20 cellular contexts compared by ENCODE assay signal in genomic region chr17:81424613-81425017, GRCh38. TPM values are rescaled to one million over a fixed set of nuclear protein-coding genes. Genes with fewer than 3 reads are reported as not detected.
DNase-seq lines count a peak whose midpoint lies in the region; ATAC-seq, FAIRE-seq and TF ChIP-seq lines count a peak whose summit lies in the region.
"Had no signal": no experiment of that assay in that cellular context is flagged by ENCODE, and none has a peak within 500 bp of the region (broad histone marks: within the 10 kb centered on the region; RNA-seq: fewer than 3 reads in every experiment).

No MANE protein-coding gene starts in this region.

- ATAC-seq in HepG2 = no peak
- ATAC-seq in right lobe of liver = no peak
- ATAC-seq: PC-3 had no signal

- DNase-seq in HepG2 (ENCODE audit: low spot score) (no peak), right lobe of liver (no peak), SK-N-MC (ENCODE audit: low read depth, low spot score) (no peak), glomerular visceral epithelial cell (ENCODE audit: extremely low spot score) (peak; percentile 25), suprapubic skin (ENCODE audit: low spot score in 2 of 2) (no peak), activated gamma-delta T cell (lab: John Stamatoyannopoulos, UW) (no peak), Karpas-422 (no peak)
- DNase-seq: CD4-positive, alpha-beta T cell; DMS153; GDM1; HCEC 1CT; Kasumi-1; MM.1S; NCI-H1092; NCI-H1436 treated with DMSO at 0.1 percent for 48 hours; NCI-H2029; NCI-H345; NCI-H524 treated with DMSO at 0.1 percent for 48 hours; PC-3; SJCRH30 had no signal

- no peaks in the 10 kb centered on the region for H3K9me2 ChIP-seq in Karpas-422 (replicated peaks; ENCODE audit: insufficient read depth, low read length)

- CTCF ChIA-PET in HepG2 (lab: Yijun Ruan, JAX; ENCODE audit: low intra/inter-chr PET ratio, low total read pairs) = no interaction called here

- intact Hi-C loops in HepG2 (cut with micrococcal nuclease; ENCODE audit: unreplicated experiment) = no loop called here
- intact Hi-C loops in right lobe of liver (cut with DNase I) = no loop called here

- H3K9me3 ChIP-seq in HepG2 (ENCODE audit: low read length) = peaks cover 18% of the 10 kb centered on the region
- no peaks in the 10 kb centered on the region for H3K9me3 ChIP-seq in right lobe of liver
- H3K9me3 ChIP-seq in SK-N-MC (ENCODE audit: low read depth, low read length) = no peaks in the 10 kb centered on the region
- no peaks in the 10 kb centered on the region for H3K9me3 ChIP-seq in suprapubic skin
- peaks cover 9% of the 10 kb centered on the region; the same call in 1 of the 2 replicates for H3K9me3 ChIP-seq in Karpas-422 (ENCODE audit: low read length)
- H3K9me3 ChIP-seq: SJCRH30 had no signal

- no peaks in the 10 kb centered on the region for H4K20me1 ChIP-seq in HepG2 (ENCODE audit: insufficient read depth, low read length)
- H4K20me1 ChIP-seq in Karpas-422 (ENCODE audit: insufficient read depth, low read depth, low read length) = no peaks in the 10 kb centered on the region

- in situ Hi-C loops in HepG2 (cut with HindIII; ENCODE audit: extremely low pct_ligation_motif_present, low pct_unique_long_range_greater_than_20kb) = no loop called here

- TF ChIP-seq EP300 in HepG2 (IDR thresholded peaks at IDR 0.05; ENCODE audit: low read depth in 2 of 2, low read length in 2 of 2) (no peak), HepG2 (CRISPR knock-in tag; IDR thresholded peaks at IDR 0.05; ENCODE audit: borderline replicate concordance) (no peak), suprapubic skin (IDR thresholded peaks at IDR 0.05) (no peak)

- no peak for TF ChIP-seq CTCF in HepG2 (CRISPR knock-in tag; IDR thresholded peaks at IDR 0.05)
- no peak for TF ChIP-seq CTCF in right lobe of liver (IDR thresholded peaks at IDR 0.05)
- no peak for TF ChIP-seq CTCF in suprapubic skin (IDR thresholded peaks at IDR 0.05)

- no peak for TF ChIP-seq RAD21 in HepG2 (CRISPR knock-in tag; IDR thresholded peaks at IDR 0.05)

- H3K4me3 ChIP-seq in HepG2 (replicated peaks in 1 of 3; ENCODE audit: insufficient read depth in 1 of 3, low read depth in 2 of 3, low read length in 3 of 3) (no peak overlapping the region), right lobe of liver (no peak overlapping the region), SK-N-MC (no peak overlapping the region), suprapubic skin (no peak overlapping the region), Karpas-422 (ENCODE audit: low read length) (no peak overlapping the region)
- H3K4me3 ChIP-seq: SJCRH30 had no signal

- peaks cover 29% of the 10 kb centered on the region for H3K4me1 ChIP-seq in HepG2 (ENCODE audit: insufficient read depth, low read length)
- peaks cover 0 to 24% (median 15%) of the 10 kb centered on the region in 4 donors for H3K4me1 ChIP-seq in right lobe of liver
- peaks cover 71% of the 10 kb centered on the region for H3K4me1 ChIP-seq in suprapubic skin
- H3K4me1 ChIP-seq in Karpas-422 (ENCODE audit: low read length) = no peaks in the 10 kb centered on the region

- FAIRE-seq in HepG2 (lab: Jason Lieb, UNC) = no peak

- no peak overlapping the region for H3K9ac ChIP-seq in HepG2 (ENCODE audit: insufficient read depth, low read depth, low read length)
- no peak overlapping the region for H3K9ac ChIP-seq in SK-N-MC (ENCODE audit: insufficient read length)
- H3K9ac ChIP-seq in Karpas-422 (ENCODE audit: low read length) = no peak overlapping the region

- H2AFZ ChIP-seq in HepG2 (ENCODE audit: low read length) = no peak overlapping the region
- H2AFZ ChIP-seq in Karpas-422 (ENCODE audit: low read length) = no peak overlapping the region

- H3K79me2 ChIP-seq in HepG2 (ENCODE audit: insufficient read depth, low read length) = no peaks in the 10 kb centered on the region
- H3K79me2 ChIP-seq in Karpas-422 (ENCODE audit: low read length) = no peaks in the 10 kb centered on the region

- POLR2A ChIA-PET in HepG2 (lab: Yijun Ruan, JAX) = no interaction called here

- no peaks in the 10 kb centered on the region for H3K36me3 ChIP-seq in HepG2 (replicated peaks in 1 of 2; ENCODE audit: control insufficient read depth in 1 of 2, insufficient read depth in 2 of 2, low read length in 2 of 2)
- no peaks in the 10 kb centered on the region for H3K36me3 ChIP-seq in right lobe of liver
- peaks cover 6% of the 10 kb centered on the region; the same call in 1 of the 2 replicates for H3K36me3 ChIP-seq in SK-N-MC (ENCODE audit: insufficient read depth, low read length)
- H3K36me3 ChIP-seq in suprapubic skin = no peaks in the 10 kb centered on the region
- no peaks in the 10 kb centered on the region for H3K36me3 ChIP-seq in Karpas-422 (ENCODE audit: insufficient read depth, low read length)
- H3K36me3 ChIP-seq: SJCRH30 had no signal

- no TSS peak for BruUV-seq in HepG2 (replicated peaks; lab: Mats Ljungman, UMichigan)

- H3K27ac ChIP-seq in HepG2 (ENCODE audit: extremely low read length, insufficient read depth, low read length) (no peak overlapping the region), right lobe of liver (no peak overlapping the region), SK-N-MC (peak overlapping the region; percentile 42; the same call in 1 of the 2 replicates), suprapubic skin (no peak overlapping the region), Karpas-422 (ENCODE audit: low read length) (no peak overlapping the region)
- H3K27ac ChIP-seq: SJCRH30 had no signal

- no peaks in the 10 kb centered on the region for H3K27me3 ChIP-seq in HepG2 (ENCODE audit: control insufficient read depth in 1 of 2, insufficient read depth in 2 of 2, low read length in 2 of 2)
- H3K27me3 ChIP-seq in right lobe of liver = no peaks in the 10 kb centered on the region
- no peaks in the 10 kb centered on the region for H3K27me3 ChIP-seq in suprapubic skin
- no peaks in the 10 kb centered on the region for H3K27me3 ChIP-seq in Karpas-422 (ENCODE audit: low read length)
- H3K27me3 ChIP-seq: SJCRH30 had no signal

- H3K4me2 ChIP-seq in HepG2 (ENCODE audit: low read depth, low read length) = no peak overlapping the region
- no peak overlapping the region for H3K4me2 ChIP-seq in Karpas-422 (ENCODE audit: low read depth, low read length, poor library complexity, severe bottlenecking)

- TF ChIP-seq POLR2A in HepG2 (IDR thresholded peaks at IDR 0.05; ENCODE audit: insufficient read depth in 1 of 2, low read depth in 2 of 2, low read length in 2 of 2) (no peak), right lobe of liver (IDR thresholded peaks at IDR 0.05) (no peak), suprapubic skin (IDR thresholded peaks at IDR 0.05) (no peak)

TF ChIP-seq in HepG2, 621 proteins besides CTCF, POLR2A, EP300 and RAD21 (continues in another document):
- TF ChIP-seq FOXP1 (IDR thresholded peaks at IDR 0.05) = 0 out of 2 replicates have a peak, but pooled peaks have one; percentile 25
- no peak for TF ChIP-seq FOXP1 (CRISPR knock-in tag; IDR thresholded peaks at IDR 0.05)
- TF ChIP-seq SSRP1 (CRISPR knock-in tag; IDR thresholded peaks at IDR 0.05) = no peak
- no peak for TF ChIP-seq EED (CRISPR knock-in tag; IDR thresholded peaks at IDR 0.05)
- TF ChIP-seq IRF1 (CRISPR knock-in tag; IDR thresholded peaks at IDR 0.05; ENCODE audit: low read depth) = no peak
- TF ChIP-seq ZKSCAN5 (CRISPR knock-in tag; IDR thresholded peaks at IDR 0.05) = no peak
- TF ChIP-seq MAZ (IDR thresholded peaks at IDR 0.05; ENCODE audit: borderline replicate concordance, low read depth, low read length) = no peak
- no peak for TF ChIP-seq MAZ (CRISPR knock-in tag; IDR thresholded peaks at IDR 0.05; ENCODE audit: low read depth)
- no peak for TF ChIP-seq TCF7 (IDR thresholded peaks at IDR 0.05; ENCODE audit: low read depth)
- TF ChIP-seq MTF2 (CRISPR knock-in tag; IDR thresholded peaks at IDR 0.05; ENCODE audit: borderline replicate concordance) = no peak
- TF ChIP-seq KDM5B (CRISPR knock-in tag; IDR thresholded peaks at IDR 0.05; ENCODE audit: borderline replicate concordance) = no peak

RNA-seq across cellular contexts. Expression of gene BAHCC1, which starts 29.4 kb away (rescaled TPM):
- 0.94 and 1.7 TPM in 2 replicates for total RNA-seq in HepG2 (2016; rRNA removed; fragmentation: Illumina TruSeq; extraction: Trizol)
- total RNA-seq in HepG2 (2016; cell fraction: cytosol; rRNA removed; fragmentation: Illumina TruSeq; extraction: Trizol; ENCODE audit: low read depth) = 1.4 and 1.8 TPM in 2 replicates
- total RNA-seq in HepG2 (2016; cell fraction: insoluble cytoplasmic fraction; rRNA removed; fragmentation: Illumina TruSeq; extraction: Trizol) = 1.2 and 1.8 TPM in 2 replicates
- total RNA-seq in HepG2 (2016; cell fraction: membrane; rRNA removed; fragmentation: Illumina TruSeq; extraction: Trizol) = 1.2 and 1.9 TPM in 2 replicates
- 2.8 and 3.9 TPM in 2 replicates for total RNA-seq in HepG2 (2016; cell fraction: nucleus; rRNA removed; fragmentation: Illumina TruSeq; extraction: Trizol)
- polyA plus RNA-seq in HepG2 (2011; rRNA removed) = 1.4 TPM in 2 replicates
- 0.42 and 0.64 TPM in 2 replicates for polyA plus RNA-seq in HepG2 (2011; cell fraction: cytosol; rRNA removed)
- 15.9 and 22.2 TPM in 2 replicates for polyA plus RNA-seq in HepG2 (2011; cell fraction: nucleus; rRNA removed)
- polyA plus RNA-seq in HepG2 (2012) = 1.8 and 2.5 TPM in 2 replicates
- polyA plus RNA-seq in HepG2 (2016; cell fraction: cytosol; fragmentation: Illumina TruSeq; extraction: Trizol; ENCODE audit: low read depth) = 1.1 and 1.4 TPM in 2 replicates
- polyA plus RNA-seq in HepG2 (2016; cell fraction: insoluble cytoplasmic fraction; fragmentation: Illumina TruSeq; extraction: Trizol; ENCODE audit: low read depth) = 1.3 and 1.9 TPM in 2 replicates
- polyA plus RNA-seq in HepG2 (2016; cell fraction: membrane; fragmentation: Illumina TruSeq; extraction: Trizol; ENCODE audit: low read depth) = 1.9 and 2.3 TPM in 2 replicates
- 9.5 and 11.0 TPM in 2 replicates for polyA plus RNA-seq in HepG2 (2016; cell fraction: nucleus; fragmentation: Illumina TruSeq; extraction: Trizol; ENCODE audit: insufficient read depth, low read depth)
- 1.7 and 5.4 TPM in 2 replicates for polyA minus RNA-seq in HepG2 (2011; rRNA and poly(A)+ RNA removed; ENCODE audit: low replicate concordance)
- 1.1 and 1.9 TPM in 2 replicates for polyA minus RNA-seq in HepG2 (2011; cell fraction: cytosol; rRNA and poly(A)+ RNA removed)
- polyA minus RNA-seq in HepG2 (2011; cell fraction: nucleus; rRNA and poly(A)+ RNA removed) = 5.5 and 5.9 TPM in 2 replicates
- total RNA-seq in right lobe of liver = 1 to 10 TPM; 2.5 to 6.4 (median 4.9) TPM
- total RNA-seq in suprapubic skin = 10 to 100 TPM in 2 of 4 donors, 1 to 10 TPM in 2; 4.5 to 19.3 (median 12.2) TPM
- total RNA-seq in Karpas-422 (2014; rRNA removed; shearing (Covaris generic); ENCODE audit: low replicate concordance) = not detected in 2 replicates
